17 cellular contexts compared by ENCODE assay signal in genomic region chr6:121858310-121858709, GRCh38.
DNase-seq lines count a peak whose midpoint lies in the region; ATAC-seq and TF ChIP-seq lines count a peak whose summit lies in the region.
"Had no signal": no experiment of that assay in that cellular context is flagged by ENCODE, and none has a peak within 500 bp of the region (broad histone marks: within the 10 kb centered on the region; RNA-seq: fewer than 3 reads in every experiment).

No MANE protein-coding gene starts in this region.

- peak; percentile 6 for DNase-seq in ELR (ENCODE audit: low read depth)
- DNase-seq in cerebellar cortex (ENCODE audit: low spot score), result peak; percentile 47
- DNase-seq in vagina (ENCODE audit: extremely low spot score in 2 of 2), result no peak
- no peak for DNase-seq in sciatic nerve (ENCODE audit: low spot score)
- DNase-seq in RWPE1 (ENCODE audit: low spot score), result no peak
- DNase-seq: 8988T; ACHN; CD4-positive, alpha-beta T cell; DMS79 treated with DMSO at 0.1 percent for 48 hours; EL; GDM1; HFFc6 had no signal

- H3K27me3 ChIP-seq in Loucy (ENCODE audit: insufficient read depth, low read length, poor library complexity, severe bottlenecking) (no peaks in the 10 kb centered on the region), vagina (no peaks in the 10 kb centered on the region)
- H3K27me3 ChIP-seq: BLaER1 treated with 17β-estradiol and CSF1 and Interleukin-3, amounts not matched to agents 10 nM and 100 nM had no signal

- peak overlapping the region; percentile 53 for H3K27ac ChIP-seq in vagina
- H3K27ac ChIP-seq in RWPE1, result no peak overlapping the region
- H3K27ac ChIP-seq: BLaER1 treated with 17β-estradiol and CSF1 and Interleukin-3, amounts not matched to agents 10 nM and 100 nM had no signal

- no peak overlapping the region for H3K9ac ChIP-seq in Loucy (ENCODE audit: low read depth, low read length, poor library complexity, severe bottlenecking)
- H3K9ac ChIP-seq: BLaER1 treated with 17β-estradiol and CSF1 and Interleukin-3, amounts not matched to agents 10 nM and 100 nM had no signal

- no peak for TF ChIP-seq POLR2A in vagina (IDR thresholded peaks at IDR 0.05)

- no peak overlapping the region for H2AFZ ChIP-seq in Loucy (ENCODE audit: low read length)

- peak; percentile 19 for TF ChIP-seq CTCF in Loucy (conservative IDR thresholded peaks at IDR 0.05; ENCODE audit: low read length)
- TF ChIP-seq CTCF in vagina (IDR thresholded peaks at IDR 0.05), result no peak
- TF ChIP-seq CTCF in RWPE1 (conservative IDR thresholded peaks at IDR 0.05; ENCODE audit: low read depth), result no peak

- CTCF ChIA-PET in RWPE1 (lab: Yijun Ruan, JAX), result interaction anchor here (0.7 kb wide), 1 partner anchor 18 kb away, joined by 3 read pairs; no protein-coding TSS in a partner anchor

- no peaks in the 10 kb centered on the region for H3K79me2 ChIP-seq in Loucy (ENCODE audit: insufficient read depth, low read length)

- H3K9me3 ChIP-seq in Loucy (ENCODE audit: insufficient read depth, low read depth, low read length) (no peaks in the 10 kb centered on the region), vagina (no peaks in the 10 kb centered on the region)
- H3K9me3 ChIP-seq: HAP-1 had no signal

- intact Hi-C loops in vagina (cut with DNase I), result loop anchor here (10.0 kb wide), 1 partner anchor 424 kb away; the partner anchor contains the start of gene GJA1
- intact Hi-C loops in sciatic nerve (cut with DNase I), result no loop called here

- no peaks in the 10 kb centered on the region for H3F3A ChIP-seq in Loucy (ENCODE audit: low read depth)

- H3K4me3 ChIP-seq in Loucy (ENCODE audit: low read length, poor library complexity, severe bottlenecking) (no peak overlapping the region), vagina (no peak overlapping the region)
- H3K4me3 ChIP-seq: BLaER1 treated with 17β-estradiol and CSF1 and Interleukin-3, amounts not matched to agents 10 nM and 100 nM; HAP-1 had no signal

- POLR2A ChIA-PET in RWPE1 (lab: Yijun Ruan, JAX; ENCODE audit: low non-redundant PET), result no interaction called here

- no peak for ATAC-seq in sciatic nerve
- no peak for ATAC-seq in GM19351 (IDR thresholded peaks at IDR 0.05; ENCODE audit: unreplicated experiment)
- ATAC-seq: HepG2 had no signal

- no peaks in the 10 kb centered on the region for H4K20me1 ChIP-seq in Loucy (ENCODE audit: insufficient read depth, low read length, poor library complexity, severe bottlenecking)
- H4K20me1 ChIP-seq: BLaER1 treated with 17β-estradiol and CSF1 and Interleukin-3, amounts not matched to agents 10 nM and 100 nM had no signal

- H3K36me3 ChIP-seq in Loucy (ENCODE audit: insufficient read depth, low read length) (no peaks in the 10 kb centered on the region), vagina (no peaks in the 10 kb centered on the region)
- H3K36me3 ChIP-seq: BLaER1 treated with 17β-estradiol and CSF1 and Interleukin-3, amounts not matched to agents 10 nM and 100 nM; HAP-1 had no signal

- no peaks in the 10 kb centered on the region for H3K9me2 ChIP-seq in Loucy (replicated peaks; ENCODE audit: low read depth, low read length)

- no peaks in the 10 kb centered on the region for H3K4me1 ChIP-seq in Loucy (ENCODE audit: insufficient read depth, low read length, poor library complexity, severe bottlenecking)
- H3K4me1 ChIP-seq in vagina, result peaks cover 8% of the 10 kb centered on the region
- H3K4me1 ChIP-seq: BLaER1 treated with 17β-estradiol and CSF1 and Interleukin-3, amounts not matched to agents 10 nM and 100 nM; HAP-1 had no signal

- no peak overlapping the region for H3K4me2 ChIP-seq in Loucy (ENCODE audit: low read depth, low read length, poor library complexity, severe bottlenecking)
- H3K4me2 ChIP-seq: BLaER1 treated with 17β-estradiol and CSF1 and Interleukin-3, amounts not matched to agents 10 nM and 100 nM had no signal

Comparison
In these comparisons a context has a peak if more than half of its experiments do, and no peak if none do; other contexts are left out.
1. DNase-seq: peak in ELR (single experiment) and cerebellar cortex (single experiment); none in vagina (0 of 2), sciatic nerve (single experiment) and RWPE1 (single experiment).